1 cellular context compared by ENCODE assay signal in genomic region chr19:5594521-5594950, GRCh38.
TF ChIP-seq lines count a peak whose summit lies in the region.

No MANE protein-coding gene starts in this region.

TF ChIP-seq in HepG2, 621 proteins besides CTCF, POLR2A, EP300 and RAD21 (continued from another document and continues in another):
- TF ChIP-seq PREB (CRISPR knock-in tag; IDR thresholded peaks at IDR 0.05) (no peak), ZBTB20 (CRISPR knock-in tag; IDR thresholded peaks at IDR 0.05; ENCODE audit: borderline replicate concordance, low read depth) (peak; percentile 27; the same call in 1 of the 2 replicates), KDM5B (CRISPR knock-in tag; IDR thresholded peaks at IDR 0.05; ENCODE audit: borderline replicate concordance) (peak; percentile 32; the same call in 1 of the 2 replicates), ZNF264 (CRISPR knock-in tag; IDR thresholded peaks at IDR 0.05) (peak; percentile 63; the same call in 1 of the 2 replicates), ZNF552 (CRISPR knock-in tag; IDR thresholded peaks at IDR 0.05; ENCODE audit: borderline replicate concordance) (no peak), IKZF1 (IDR thresholded peaks at IDR 0.05) (no peak), LCORL (IDR thresholded peaks at IDR 0.05) (no peak), LCORL (CRISPR knock-in tag; IDR thresholded peaks at IDR 0.05) (peak; percentile 85), ZNF792 (CRISPR knock-in tag; IDR thresholded peaks at IDR 0.05) (peak; percentile 24; the same call in 1 of the 2 replicates), TEAD3 (CRISPR knock-in tag; optimal IDR thresholded peaks at IDR 0.05; ENCODE audit: borderline replicate concordance) (peak; percentile 66), ZNF230 (CRISPR knock-in tag; IDR thresholded peaks at IDR 0.05) (peak; percentile 56; the same call in 1 of the 2 replicates), ISX (CRISPR knock-in tag; conservative IDR thresholded peaks at IDR 0.05) (no peak), ZBTB7B (CRISPR knock-in tag; IDR thresholded peaks at IDR 0.05) (0 out of 2 replicates have a peak, but pooled peaks have one; percentile 35), ISL2 (CRISPR knock-in tag; IDR thresholded peaks at IDR 0.05) (0 out of 2 replicates have a peak, but pooled peaks have one; percentile 32), ZFP1 (CRISPR knock-in tag; IDR thresholded peaks at IDR 0.05) (no peak), NR2C2 (CRISPR knock-in tag; IDR thresholded peaks at IDR 0.05; ENCODE audit: borderline replicate concordance) (peak; percentile 65), ZMYM3 (CRISPR knock-in tag; IDR thresholded peaks at IDR 0.05) (peak; percentile 91), BCL6 (CRISPR knock-in tag; IDR thresholded peaks at IDR 0.05) (no peak), FUBP1 (CRISPR knock-in tag; IDR thresholded peaks at IDR 0.05; ENCODE audit: borderline replicate concordance) (no peak), ZNF615 (CRISPR knock-in tag; IDR thresholded peaks at IDR 0.05; ENCODE audit: borderline replicate concordance) (no peak), MLLT10 (CRISPR knock-in tag; IDR thresholded peaks at IDR 0.05) (no peak), ZNF138 (CRISPR knock-in tag; IDR thresholded peaks at IDR 0.05; ENCODE audit: low read depth) (no peak), U2AF1 (optimal IDR thresholded peaks at IDR 0.05; ENCODE audit: low read depth, low read length) (no peak), AKNA (CRISPR knock-in tag; IDR thresholded peaks at IDR 0.05; ENCODE audit: borderline replicate concordance) (no peak), SSRP1 (CRISPR knock-in tag; IDR thresholded peaks at IDR 0.05) (0 out of 2 replicates have a peak, but pooled peaks have one; percentile 73), ZNF550 (CRISPR knock-in tag; IDR thresholded peaks at IDR 0.05; ENCODE audit: borderline replicate concordance) (no peak), HMGXB3 (CRISPR knock-in tag; IDR thresholded peaks at IDR 0.05; ENCODE audit: borderline replicate concordance) (peak; percentile 38; the same call in 1 of the 2 replicates), LRRFIP1 (CRISPR knock-in tag; conservative IDR thresholded peaks at IDR 0.05) (no peak), SMYD3 (CRISPR knock-in tag; IDR thresholded peaks at IDR 0.05) (no peak), SAFB2 (CRISPR knock-in tag; IDR thresholded peaks at IDR 0.05; ENCODE audit: borderline replicate concordance, low read depth) (no peak), NFATC3 (CRISPR knock-in tag; IDR thresholded peaks at IDR 0.05) (no peak), ZSCAN9 (CRISPR knock-in tag; IDR thresholded peaks at IDR 0.05; ENCODE audit: borderline replicate concordance) (0 out of 2 replicates have a peak, but pooled peaks have one; percentile 52), PHF8 (CRISPR knock-in tag; IDR thresholded peaks at IDR 0.05) (peak; percentile 37; the same call in 1 of the 2 replicates), SIX4 (CRISPR knock-in tag; IDR thresholded peaks at IDR 0.05) (no peak), ZNF768 (CRISPR knock-in tag; IDR thresholded peaks at IDR 0.05) (no peak), ZNF431 (CRISPR knock-in tag; IDR thresholded peaks at IDR 0.05; ENCODE audit: borderline replicate concordance, low read depth) (no peak), ZSCAN12 (CRISPR knock-in tag; IDR thresholded peaks at IDR 0.05) (no peak), DRAP1 (CRISPR knock-in tag; IDR thresholded peaks at IDR 0.05) (0 out of 2 replicates have a peak, but pooled peaks have one; percentile 12), THAP11 (CRISPR knock-in tag; IDR thresholded peaks at IDR 0.05) (peak; percentile 70), ZNF839 (CRISPR knock-in tag; IDR thresholded peaks at IDR 0.05; ENCODE audit: borderline replicate concordance) (no peak), XRCC5 (optimal IDR thresholded peaks at IDR 0.05; ENCODE audit: low read length) (peak; percentile 71), MTA1 (CRISPR knock-in tag; IDR thresholded peaks at IDR 0.05; ENCODE audit: borderline replicate concordance) (peak; percentile 92), ZNF576 (CRISPR knock-in tag; IDR thresholded peaks at IDR 0.05) (no peak), ZNF775 (CRISPR knock-in tag; IDR thresholded peaks at IDR 0.05; ENCODE audit: borderline replicate concordance) (no peak), NPAS2 (CRISPR knock-in tag; IDR thresholded peaks at IDR 0.05; ENCODE audit: borderline replicate concordance) (no peak), ZNF513 (CRISPR knock-in tag; conservative IDR thresholded peaks at IDR 0.05) (no peak), SKI (IDR thresholded peaks at IDR 0.05; ENCODE audit: partially characterized antibody) (peak; percentile 60), YEATS2 (CRISPR knock-in tag; IDR thresholded peaks at IDR 0.05; ENCODE audit: borderline replicate concordance) (peak; percentile 64; the same call in 1 of the 2 replicates), KDM2A (CRISPR knock-in tag; IDR thresholded peaks at IDR 0.05; ENCODE audit: borderline replicate concordance, low read depth) (peak; percentile 62; the same call in 1 of the 2 replicates), ZFYVE20 (CRISPR knock-in tag; IDR thresholded peaks at IDR 0.05; ENCODE audit: borderline replicate concordance, low read depth) (no peak), GABPA (IDR thresholded peaks at IDR 0.05; ENCODE audit: low read depth, low read length) (no peak), GABPA (CRISPR knock-in tag; IDR thresholded peaks at IDR 0.05; ENCODE audit: low read depth) (peak; percentile 37; the same call in 1 of the 2 replicates)
